In the genomic region with DNA sequence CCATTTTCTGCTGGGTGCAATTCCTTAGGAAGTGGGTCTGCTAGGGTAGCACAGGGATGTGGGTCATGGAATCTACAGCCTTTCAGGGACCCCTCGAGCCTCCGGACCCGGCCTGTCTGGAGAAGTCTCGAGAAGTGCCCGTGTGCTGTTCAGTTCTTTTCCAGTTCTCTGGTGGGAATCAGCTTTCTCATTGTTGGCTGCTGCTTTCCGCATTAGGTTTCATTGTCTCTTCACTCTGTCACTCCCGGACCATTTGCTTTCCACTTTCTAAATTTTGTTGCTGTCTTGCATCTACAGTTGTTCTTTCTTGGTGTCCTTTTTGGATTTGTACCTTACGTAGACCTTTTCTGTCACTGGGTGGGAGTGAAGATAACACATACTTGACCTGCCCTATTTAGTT, we compare ENCODE assay signal across 16 cellular contexts. TPM values are rescaled to one million over a fixed set of nuclear protein-coding genes. Genes with fewer than 3 reads are reported as not detected.
A peak's percentile ranks its signal among the peaks of the same experiment; 100 is the strongest.
DNase-seq lines count a peak whose midpoint lies in the region; ATAC-seq lines count a peak whose summit lies in the region.
"Had no signal": no experiment of that assay in that cellular context is flagged by ENCODE, and none has a peak within 500 bp of the region (broad histone marks: within the 10 kb centered on the region; RNA-seq: fewer than 3 reads in every experiment).

No MANE protein-coding gene starts in this region.

- no peaks in the 10 kb centered on the region for H3K9me3 Mint-ChIP-seq in memory B cell
- no peaks in the 10 kb centered on the region for H3K9me3 Mint-ChIP-seq in stimulated activated effector memory CD8-positive, alpha-beta T cell treated with anti-CD3 and anti-CD28 coated beads, Interleukin-12 subunit alpha, Interleukin-12 subunit beta, amount 100 ng/mL, for 72 hours
- H3K9me3 Mint-ChIP-seq: T-helper 1 cell treated with Interleukin-12 subunit alpha and Interleukin-12 subunit beta and Interleukin-4 antibody, amounts not matched to agents 30 μg/mL and 1 μg/mL, for 36 hours had no signal

- H3K4me3 ChIP-seq in GM08714 (ENCODE audit: low read length): peak overlapping the region; percentile 49; the same call in 1 of the 2 replicates
- H3K4me3 ChIP-seq: ascending aorta, colonic mucosa, K562, left lung, spleen had no signal

- H3K4me1 Mint-ChIP-seq in T-helper 17 cell (peaks cover 43% of the 10 kb centered on the region), memory B cell (peaks cover 50% of the 10 kb centered on the region)
- peaks cover 68% of the 10 kb centered on the region for H3K4me1 Mint-ChIP-seq in stimulated activated effector memory CD8-positive, alpha-beta T cell treated with anti-CD3 and anti-CD28 coated beads, Interleukin-12 subunit alpha, Interleukin-12 subunit beta, amount 100 ng/mL, for 72 hours

- H3K4me3 Mint-ChIP-seq in T-helper 17 cell (no peak overlapping the region), memory B cell (no peak overlapping the region)
- no peak overlapping the region for H3K4me3 Mint-ChIP-seq in stimulated activated effector memory CD8-positive, alpha-beta T cell treated with anti-CD3 and anti-CD28 coated beads, Interleukin-12 subunit alpha, Interleukin-12 subunit beta, amount 100 ng/mL, for 72 hours
- H3K4me3 Mint-ChIP-seq: T-helper 1 cell treated with Interleukin-12 subunit alpha and Interleukin-12 subunit beta and Interleukin-4 antibody, amounts not matched to agents 30 μg/mL and 1 μg/mL, for 36 hours had no signal

- peak overlapping the region; percentile 68 for H3K27ac Mint-ChIP-seq in T-helper 17 cell
- H3K27ac Mint-ChIP-seq in memory B cell: peak overlapping the region; percentile 32
- H3K27ac Mint-ChIP-seq in stimulated activated effector memory CD8-positive, alpha-beta T cell treated with anti-CD3 and anti-CD28 coated beads, Interleukin-12 subunit alpha, Interleukin-12 subunit beta, amount 100 ng/mL, for 72 hours: peak overlapping the region; percentile 30
- H3K27ac Mint-ChIP-seq: T-helper 1 cell treated with Interleukin-12 subunit alpha and Interleukin-12 subunit beta and Interleukin-4 antibody, amounts not matched to agents 30 μg/mL and 1 μg/mL, for 36 hours had no signal

- H3K9me3 ChIP-seq in T-helper 17 cell (ENCODE audit: control insufficient read depth, low read length, poor library complexity, severe bottlenecking): no peaks in the 10 kb centered on the region
- H3K9me3 ChIP-seq: ascending aorta, colonic mucosa, left lung, spleen had no signal

- DNase-seq in T-helper 17 cell (no peak), memory B cell (ENCODE audit: low spot score in 2 of 2) (no peak), HuH-7.5 (ENCODE audit: low spot score) (no peak), GM19240 (ENCODE audit: insufficient read length, low spot score) (no peak)
- no peak for DNase-seq in stimulated activated effector memory CD8-positive, alpha-beta T cell treated with anti-CD3 and anti-CD28 coated beads, Interleukin-12 subunit alpha, Interleukin-12 subunit beta, amount 100 ng/mL, for 72 hours (ENCODE audit: low spot score in 2 of 2)
- no peak for DNase-seq in activated effector memory CD4-positive, alpha-beta T cell treated with Interleukin-2 at 50 U/mL for 16 hours
- DNase-seq: activated effector memory CD4-positive, alpha-beta T cell treated with anti-CD3 and anti-CD28 coated beads, Interleukin-2, amount 50 U/mL, for 16 hours; colonic mucosa; left lung; NCI-H526; SIG-M5; spleen had no signal

- H3K27me3 Mint-ChIP-seq in T-helper 17 cell (no peaks in the 10 kb centered on the region), memory B cell (no peaks in the 10 kb centered on the region)

- ATAC-seq in T-helper 17 cell (no peak), memory B cell (ENCODE audit: low read depth) (no peak)
- ATAC-seq in stimulated activated effector memory CD8-positive, alpha-beta T cell treated with anti-CD3 and anti-CD28 coated beads, Interleukin-12 subunit alpha, Interleukin-12 subunit beta, amount 100 ng/mL, for 72 hours: no peak
- ATAC-seq: K562, left lung had no signal

- H3K36me3 Mint-ChIP-seq in T-helper 17 cell (ENCODE audit: low read depth) (no peaks in the 10 kb centered on the region), memory B cell (peaks cover 4% of the 10 kb centered on the region)
- H3K36me3 Mint-ChIP-seq in stimulated activated effector memory CD8-positive, alpha-beta T cell treated with anti-CD3 and anti-CD28 coated beads, Interleukin-12 subunit alpha, Interleukin-12 subunit beta, amount 100 ng/mL, for 72 hours: peaks cover 39% of the 10 kb centered on the region

RNA-seq across cellular contexts. Expression of a gene that starts 6.1 kb away (rescaled TPM):
- total RNA-seq in T-helper 17 cell: 10 to 100 TPM; 21.8 to 34.0 TPM

RNA-seq across cellular contexts. Expression of a gene that starts 39.4 kb away (rescaled TPM):
- 10 to 100 TPM; 31.9 to 35.8 TPM for total RNA-seq in T-helper 17 cell

RNA-seq across cellular contexts. Expression of a gene that starts 39.6 kb away (rescaled TPM):
- total RNA-seq in T-helper 17 cell: 10 to 100 TPM; 54.7 to 72.1 TPM

RNA-seq across cellular contexts. Expression of a gene that starts 42.0 kb away (rescaled TPM):
- 1 to 10 TPM; 7.8 to 8.8 TPM for total RNA-seq in T-helper 17 cell
